1 cellular context compared by ENCODE assay signal in the genomic region with DNA sequence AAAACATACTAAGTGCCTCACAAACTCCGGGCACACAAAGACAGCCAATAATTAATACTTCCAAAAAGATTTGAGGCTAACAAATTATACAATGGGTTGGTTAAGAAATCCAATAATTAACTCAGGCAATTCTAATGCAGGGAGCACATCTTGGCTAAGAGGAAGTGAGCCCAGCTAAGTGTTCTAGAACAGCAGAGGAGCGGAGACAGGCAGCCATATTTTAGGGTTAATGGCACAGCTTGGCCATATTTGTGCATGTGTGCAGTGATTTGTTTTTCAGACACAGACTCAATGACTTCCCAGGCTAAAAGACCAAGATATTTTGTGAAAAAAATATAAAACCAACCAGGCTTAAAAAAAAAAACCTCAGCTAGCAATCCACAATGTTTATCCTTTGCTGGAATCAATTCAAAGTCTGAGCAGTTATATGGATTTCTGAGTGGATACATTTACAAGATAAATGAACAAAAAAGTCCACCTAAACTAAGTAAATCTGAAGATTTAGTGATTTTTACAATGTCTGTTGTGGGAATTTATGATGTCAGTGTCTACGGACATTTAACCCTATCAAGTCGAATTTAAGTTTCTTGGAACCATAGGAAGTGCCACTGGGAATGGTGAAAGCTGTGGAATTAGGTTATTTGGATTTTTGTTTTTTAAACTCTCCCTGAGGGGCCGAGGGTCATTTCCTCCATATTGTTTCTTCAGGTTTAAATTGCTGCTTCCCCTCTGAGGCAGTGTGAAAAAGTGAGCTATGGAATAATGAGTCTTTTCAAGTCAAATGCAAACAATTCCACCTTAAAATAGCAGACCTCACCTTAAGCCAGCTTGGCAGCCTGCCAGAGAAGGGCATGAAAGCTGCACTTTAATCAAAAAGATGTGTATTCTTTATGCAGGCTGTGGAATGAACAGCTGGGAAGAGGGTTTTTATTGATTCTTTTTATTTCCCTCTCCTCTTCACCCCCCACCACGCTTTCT.
TF ChIP-seq lines count a peak whose summit lies in the region.

No MANE protein-coding gene starts in this region.

TF ChIP-seq in WTC11, 78 proteins besides CTCF, POLR2A, EP300 and RAD21 (continued from another document):
- TF ChIP-seq, protein P1, sequence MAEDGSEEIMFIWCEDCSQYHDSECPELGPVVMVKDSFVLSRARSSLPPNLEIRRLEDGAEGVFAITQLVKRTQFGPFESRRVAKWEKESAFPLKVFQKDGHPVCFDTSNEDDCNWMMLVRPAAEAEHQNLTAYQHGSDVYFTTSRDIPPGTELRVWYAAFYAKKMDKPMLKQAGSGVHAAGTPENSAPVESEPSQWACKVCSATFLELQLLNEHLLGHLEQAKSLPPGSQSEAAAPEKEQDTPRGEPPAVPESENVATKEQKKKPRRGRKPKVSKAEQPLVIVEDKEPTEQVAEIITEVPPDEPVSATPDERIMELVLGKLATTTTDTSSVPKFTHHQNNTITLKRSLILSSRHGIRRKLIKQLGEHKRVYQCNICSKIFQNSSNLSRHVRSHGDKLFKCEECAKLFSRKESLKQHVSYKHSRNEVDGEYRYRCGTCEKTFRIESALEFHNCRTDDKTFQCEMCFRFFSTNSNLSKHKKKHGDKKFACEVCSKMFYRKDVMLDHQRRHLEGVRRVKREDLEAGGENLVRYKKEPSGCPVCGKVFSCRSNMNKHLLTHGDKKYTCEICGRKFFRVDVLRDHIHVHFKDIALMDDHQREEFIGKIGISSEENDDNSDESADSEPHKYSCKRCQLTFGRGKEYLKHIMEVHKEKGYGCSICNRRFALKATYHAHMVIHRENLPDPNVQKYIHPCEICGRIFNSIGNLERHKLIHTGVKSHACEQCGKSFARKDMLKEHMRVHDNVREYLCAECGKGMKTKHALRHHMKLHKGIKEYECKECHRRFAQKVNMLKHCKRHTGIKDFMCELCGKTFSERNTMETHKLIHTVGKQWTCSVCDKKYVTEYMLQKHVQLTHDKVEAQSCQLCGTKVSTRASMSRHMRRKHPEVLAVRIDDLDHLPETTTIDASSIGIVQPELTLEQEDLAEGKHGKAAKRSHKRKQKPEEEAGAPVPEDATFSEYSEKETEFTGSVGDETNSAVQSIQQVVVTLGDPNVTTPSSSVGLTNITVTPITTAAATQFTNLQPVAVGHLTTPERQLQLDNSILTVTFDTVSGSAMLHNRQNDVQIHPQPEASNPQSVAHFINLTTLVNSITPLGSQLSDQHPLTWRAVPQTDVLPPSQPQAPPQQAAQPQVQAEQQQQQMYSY (CRISPR knock-in tag; IDR thresholded peaks at IDR 0.05), result no peak
